11 cellular contexts compared by ENCODE assay signal in the genomic region with DNA sequence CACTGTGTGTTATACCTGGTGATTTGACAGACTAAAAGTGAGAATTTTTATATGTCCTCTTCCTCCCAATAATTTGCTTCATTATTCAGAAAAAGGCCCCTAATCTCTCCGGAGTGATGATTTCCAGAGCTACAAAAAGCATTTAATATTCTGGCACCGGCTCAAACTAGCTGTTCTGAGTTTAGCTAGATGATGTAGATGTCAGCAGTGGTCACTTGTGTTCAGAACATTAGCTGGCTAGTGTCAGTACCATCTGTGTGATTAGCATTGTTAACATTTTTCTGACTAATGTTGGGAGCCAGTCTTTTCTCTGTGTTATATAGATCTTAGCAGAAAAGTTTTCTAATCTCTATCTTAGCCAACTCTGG.
DNase-seq lines count a peak whose midpoint lies in the region; ATAC-seq and TF ChIP-seq lines count a peak whose summit lies in the region.
"Had no signal": no experiment of that assay in that cellular context is flagged by ENCODE, and none has a peak within 500 bp of the region (broad histone marks: within the 10 kb centered on the region; RNA-seq: fewer than 3 reads in every experiment).

No MANE protein-coding gene starts in this region.

- intact Hi-C loops in ascending aorta (cut with DNase I): no loop called here
- intact Hi-C loops in heart right ventricle (cut with DNase I): loop anchor here in 1 of 10 donors (10.0 kb wide), 1 partner anchor 71 kb away; no protein-coding TSS in a partner anchor
- intact Hi-C loops in psoas muscle (cut with DNase I): no loop called here

- no peak overlapping the region for H3K27ac Mint-ChIP-seq in stimulated activated memory B cell treated with anti-CD40 and anti-IgM and Interleukin-4, amounts not matched to agents 10 μg/mL and 1 μg/mL and 100 μg/mL, for 72 hours
- H3K27ac Mint-ChIP-seq: activated T-cell treated with anti-CD3 and anti-CD28 coated beads, Interleukin-2, amount 50 U/mL, for 72 hours had no signal

- TF ChIP-seq CTCF in AG10803 (conservative IDR thresholded peaks at IDR 0.05; ENCODE audit: low read length) (no peak), ascending aorta (IDR thresholded peaks at IDR 0.05) (no peak), heart right ventricle (IDR thresholded peaks at IDR 0.05) (no peak), psoas muscle (IDR thresholded peaks at IDR 0.05) (no peak)

- peak overlapping the region; percentile 52 to 71 for H3K27ac ChIP-seq in ascending aorta
- peak overlapping the region; percentile 8 to 79 (median 58) for H3K27ac ChIP-seq in heart right ventricle
- peak overlapping the region; percentile 72 for H3K27ac ChIP-seq in psoas muscle

- H3K9me3 ChIP-seq in ascending aorta (no peaks in the 10 kb centered on the region), heart right ventricle (no peaks in the 10 kb centered on the region), psoas muscle (no peaks in the 10 kb centered on the region)

- H3K4me1 ChIP-seq in ascending aorta: peaks cover 0 to 5% of the 10 kb centered on the region in 2 donors
- H3K4me1 ChIP-seq in heart right ventricle: peaks cover 9 to 41% (median 30%) of the 10 kb centered on the region in 9 donors
- peaks cover 36% of the 10 kb centered on the region for H3K4me1 ChIP-seq in psoas muscle

- H3K36me3 ChIP-seq in ascending aorta: no peaks in the 10 kb centered on the region
- H3K36me3 ChIP-seq in heart right ventricle: peaks cover 0 to 13% (median 0%) of the 10 kb centered on the region in 9 donors
- no peaks in the 10 kb centered on the region for H3K36me3 ChIP-seq in psoas muscle (ENCODE audit: insufficient read depth in 1 of 2, low read depth in 1 of 2)

- WGBS in heart right ventricle, 2 donors: 1 to 15% methylated on average over 2 of the region's 2 CpGs
- WGBS in psoas muscle, 3 donors: 1 to 8% (median 4%) methylated on average over 2 of the region's 2 CpGs

- H3K27me3 ChIP-seq in ascending aorta: no peaks in the 10 kb centered on the region
- no peaks in the 10 kb centered on the region for H3K27me3 ChIP-seq in heart right ventricle
- H3K27me3 ChIP-seq in psoas muscle (ENCODE audit: insufficient read depth in 3 of 3, low read length in 2 of 3): no peaks in the 10 kb centered on the region

- ATAC-seq in heart right ventricle (peak; percentile 63 to 93 (median 84)), psoas muscle (peak; percentile 57 to 80 (median 66)), GM18861 (IDR thresholded peaks at IDR 0.05; ENCODE audit: unreplicated experiment) (no peak), HG03025 (IDR thresholded peaks at IDR 0.05; ENCODE audit: low FRiP score, unreplicated experiment) (no peak)
- ATAC-seq in stimulated activated memory B cell treated with anti-CD40 and anti-IgM and Interleukin-4, amounts not matched to agents 10 μg/mL and 1 μg/mL and 100 μg/mL, for 72 hours: no peak
- ATAC-seq: activated T-cell treated with anti-CD3 and anti-CD28 coated beads, Interleukin-2, amount 50 U/mL, for 72 hours; Panc1 had no signal

- peaks cover 59% of the 10 kb centered on the region for H3K36me3 Mint-ChIP-seq in stimulated activated memory B cell treated with anti-CD40 and anti-IgM and Interleukin-4, amounts not matched to agents 10 μg/mL and 1 μg/mL and 100 μg/mL, for 72 hours

- H3K4me3 ChIP-seq in AG10803 (ENCODE audit: low read length) (no peak overlapping the region), ascending aorta (no peak overlapping the region), heart right ventricle (no peak overlapping the region), psoas muscle (peak overlapping the region; percentile 23)
- H3K4me3 ChIP-seq: dorsolateral prefrontal cortex had no signal

- H3K4me1 Mint-ChIP-seq in stimulated activated memory B cell treated with anti-CD40 and anti-IgM and Interleukin-4, amounts not matched to agents 10 μg/mL and 1 μg/mL and 100 μg/mL, for 72 hours: peaks cover 11% of the 10 kb centered on the region

- peak; percentile 75 for DNase-seq in AG10803 (ENCODE audit: low read depth)
- DNase-seq in ascending aorta (ENCODE audit: low spot score in 2 of 2): no peak
- peak in 1 of 2 donors; percentile 49 for DNase-seq in heart right ventricle
- DNase-seq in psoas muscle: no peak
- DNase-seq in iPS-NIHi11 (ENCODE audit: low spot score): no peak
- DNase-seq: activated T-cell treated with anti-CD3 and anti-CD28 coated beads, Interleukin-2, amount 50 U/mL, for 72 hours had no signal

- H3K27me3 Mint-ChIP-seq in stimulated activated memory B cell treated with anti-CD40 and anti-IgM and Interleukin-4, amounts not matched to agents 10 μg/mL and 1 μg/mL and 100 μg/mL, for 72 hours: no peaks in the 10 kb centered on the region

- H3K4me3 Mint-ChIP-seq in stimulated activated memory B cell treated with anti-CD40 and anti-IgM and Interleukin-4, amounts not matched to agents 10 μg/mL and 1 μg/mL and 100 μg/mL, for 72 hours: no peak overlapping the region
- H3K4me3 Mint-ChIP-seq: activated T-cell treated with anti-CD3 and anti-CD28 coated beads, Interleukin-2, amount 50 U/mL, for 72 hours had no signal

- peaks cover 4% of the 10 kb centered on the region for H3K9me3 Mint-ChIP-seq in stimulated activated memory B cell treated with anti-CD40 and anti-IgM and Interleukin-4, amounts not matched to agents 10 μg/mL and 1 μg/mL and 100 μg/mL, for 72 hours

Comparison
In these comparisons a context has a peak if more than half of its experiments do, and no peak if none do; other contexts are left out.
1. ATAC-seq: peak in heart right ventricle (8 of 8) and psoas muscle (4 of 4); none in GM18861 (single experiment), HG03025 (single experiment) and stimulated activated memory B cell treated with anti-CD40 and anti-IgM and Interleukin-4, amounts not matched to agents 10 μg/mL and 1 μg/mL and 100 μg/mL, for 72 hours (single experiment).
2. Peak in every context shown above with its lines, with median percentiles within 50 percentile points of each other: H3K27ac ChIP-seq.